8 cellular contexts compared by ENCODE assay signal in genomic region chr2:151363709-151364108, GRCh38. TPM values are rescaled to one million over a fixed set of nuclear protein-coding genes. Genes with fewer than 3 reads are reported as not detected.
DNase-seq lines count a peak whose midpoint lies in the region; ATAC-seq and TF ChIP-seq lines count a peak whose summit lies in the region.

No MANE protein-coding gene starts in this region.

- H3K4me1 ChIP-seq in trophoblast cell (ENCODE audit: control insufficient read depth in 1 of 2, insufficient read depth in 2 of 2, low read length in 2 of 2) = no peaks in the 10 kb centered on the region

- DNase-seq in caudate nucleus (lab: John Stamatoyannopoulos, UW) (peak in 35 of 61 donors; percentile 1 to 66 (median 20)), trophoblast cell (peak; percentile 27 to 38), ureter (ENCODE audit: low spot score) (no peak), NCI-H345 (lab: John Stamatoyannopoulos, UW) (no peak), coronary artery (ENCODE audit: low spot score) (no peak), SHP77 treated with DMSO at 0.1 percent for 48 hours (lab: John Stamatoyannopoulos, UW) (no peak)

- no peak overlapping the region for H4K12ac ChIP-seq in trophoblast cell (ENCODE audit: low read depth, low read length)

- no peak overlapping the region for H3K4me3 ChIP-seq in trophoblast cell (ENCODE audit: low read depth, low read length)
- H3K4me3 ChIP-seq in coronary artery = no peak overlapping the region

- no peak overlapping the region for H3K18ac ChIP-seq in trophoblast cell (ENCODE audit: low read length)

- H3K27me3 ChIP-seq in trophoblast cell (ENCODE audit: insufficient read depth, low read length) = no peaks in the 10 kb centered on the region

- ATAC-seq in GM18861 (IDR thresholded peaks at IDR 0.05; ENCODE audit: unreplicated experiment) (peak; percentile 57), HG03139 (IDR thresholded peaks at IDR 0.05; ENCODE audit: unreplicated experiment) (peak; percentile 60)

- H3K27ac ChIP-seq in caudate nucleus (ENCODE audit: low read depth, low read length) (peak overlapping the region; percentile 42), trophoblast cell (ENCODE audit: low read depth, low read length) (no peak overlapping the region), coronary artery (no peak overlapping the region)

- WGBS in trophoblast cell (ENCODE audit: extremely low coverage, insufficient coverage, insufficient read length) = no CpG with 5 or more reads among the region's 8 CpGs

- no peak overlapping the region for H2AK5ac ChIP-seq in trophoblast cell (ENCODE audit: low read length)

- no peak overlapping the region for H2BK120ac ChIP-seq in trophoblast cell (ENCODE audit: insufficient read depth, low read length, poor library complexity)

- TF ChIP-seq CTCF in coronary artery (IDR thresholded peaks at IDR 0.05) = no peak

- no peaks in the 10 kb centered on the region for H3K36me3 ChIP-seq in trophoblast cell (ENCODE audit: control insufficient read depth in 1 of 2, insufficient read depth in 2 of 2, low read length in 2 of 2)

- H3K4me2 ChIP-seq in trophoblast cell (ENCODE audit: low read length) = no peak overlapping the region

- no peak overlapping the region for H3K14ac ChIP-seq in trophoblast cell (ENCODE audit: low read length)

- H3K9ac ChIP-seq in trophoblast cell (ENCODE audit: low read length) = no peak overlapping the region

- H3K79me1 ChIP-seq in trophoblast cell (ENCODE audit: low read length) = no peaks in the 10 kb centered on the region

- H4K8ac ChIP-seq in trophoblast cell (ENCODE audit: low read depth, low read length) = no peak overlapping the region

- no peak overlapping the region for H2BK5ac ChIP-seq in trophoblast cell (ENCODE audit: low read depth, low read length, poor library complexity)

- H3K79me2 ChIP-seq in trophoblast cell (ENCODE audit: control insufficient read depth, insufficient read depth, low read length, poor library complexity) = no peaks in the 10 kb centered on the region

- H2AFZ ChIP-seq in trophoblast cell (ENCODE audit: insufficient read depth, low read length, poor library complexity) = no peak overlapping the region

- no peaks in the 10 kb centered on the region for H3K9me3 ChIP-seq in trophoblast cell (ENCODE audit: insufficient read depth, low read depth, low read length)

- H2BK12ac ChIP-seq in trophoblast cell (ENCODE audit: low read length) = no peak overlapping the region

- no peak overlapping the region for H3K4ac ChIP-seq in trophoblast cell (ENCODE audit: low read depth, low read length)

- H4K91ac ChIP-seq in trophoblast cell (ENCODE audit: low read depth, low read length) = no peak overlapping the region

- no peak overlapping the region for H3K23ac ChIP-seq in trophoblast cell (ENCODE audit: low read length)

RNA-seq across cellular contexts. Expression of gene TNFAIP6, which starts 6.3 kb away (rescaled TPM):
- polyA plus RNA-seq in trophoblast cell (2013) = 0.85 and 0.90 TPM in 2 replicates
- 1.9 TPM for total RNA-seq in ureter

RNA-seq across cellular contexts. Expression of gene RIF1, which starts 46.0 kb away (rescaled TPM):
- 16.2 TPM in 2 replicates for polyA plus RNA-seq in trophoblast cell (2013)
- total RNA-seq in ureter = 48.3 TPM

Comparison
In these comparisons a context has a peak if more than half of its experiments do, and no peak if none do; other contexts are left out.
1. DNase-seq: peak in caudate nucleus (35 of 61) and trophoblast cell (2 of 2); none in ureter (single experiment), NCI-H345 (single experiment), coronary artery (single experiment) and SHP77 treated with DMSO at 0.1 percent for 48 hours (single experiment).